17 cellular contexts compared by ENCODE assay signal in genomic region chr1:154864189-154864985, GRCh38. TPM values are rescaled to one million over a fixed set of nuclear protein-coding genes. Genes with fewer than 3 reads are reported as not detected.
DNase-seq lines count a peak whose midpoint lies in the region; ATAC-seq, FAIRE-seq and TF ChIP-seq lines count a peak whose summit lies in the region.
"Had no signal": no experiment of that assay in that cellular context is flagged by ENCODE, and none has a peak within 500 bp of the region (broad histone marks: within the 10 kb centered on the region; RNA-seq: fewer than 3 reads in every experiment).

No MANE protein-coding gene starts in this region.

- no peaks in the 10 kb centered on the region for H3K36me3 Mint-ChIP-seq in glutamatergic neuron (ENCODE audit: unreplicated experiment)
- H3K36me3 Mint-ChIP-seq: activated naive CD8-positive, alpha-beta T cell; CD4-positive, CD25-positive, alpha-beta regulatory T cell had no signal

- no peak for TF ChIP-seq EP300 in GM12878 (IDR thresholded peaks at IDR 0.05; ENCODE audit: borderline replicate concordance in 1 of 2, control insufficient read depth in 1 of 2, low read depth in 2 of 2, low read length in 2 of 2)

- TF ChIP-seq RAD21 in GM12878 (IDR thresholded peaks at IDR 0.05; ENCODE audit: insufficient read depth, low read depth, low read length) = no peak

- H3K4me2 ChIP-seq in GM12878 (ENCODE audit: control insufficient read depth, insufficient read depth) = peak overlapping the region; percentile 96

- peak; percentile 71 for FAIRE-seq in GM18507 (lab: Jason Lieb, UNC)
- FAIRE-seq in GM12878 (lab: Jason Lieb, UNC) = peak; percentile 56
- FAIRE-seq: bronchial epithelial cell had no signal

- H3K4me3 ChIP-seq in GM12878 (peak overlapping the region; percentile 49; the same call in 1 of the 2 replicates), skeletal muscle tissue (ENCODE audit: low read length in 3 of 3) (peak overlapping the region in 1 of 3 donors; percentile 38)
- H3K4me3 ChIP-seq: spleen, transverse colon had no signal

- H3K9me3 ChIP-seq in GM12878 (replicated peaks; ENCODE audit: control insufficient read depth, insufficient read depth, low read length) (no peaks in the 10 kb centered on the region), skeletal muscle tissue (ENCODE audit: control insufficient read depth in 3 of 3, low read length in 3 of 3) (no peaks in the 10 kb centered on the region)
- H3K9me3 ChIP-seq: spleen, transverse colon had no signal

- 31% methylated on average over 8 of the region's 8 CpGs for WGBS in GM12878 (ENCODE audit: insufficient coverage, insufficient replicate concordance, low lambda C conversion rate, missing lambda C conversion rate)

- SMC1A ChIA-PET in GM12878 (lab: Charles Lee; ENCODE audit: uncharacterized antibody, unreplicated experiment) = interaction anchor here (0.9 to 7.8 kb wide), 16 partner anchors 6 to 116 kb away, joined by 3 to 101 read pairs (median 11); no protein-coding TSS in a partner anchor

- no peak for TF ChIP-seq POLR2A in GM12878 (IDR thresholded peaks at IDR 0.05; ENCODE audit: low read depth, low read length)

- no peak for TF ChIP-seq CTCF in GM12878 (IDR thresholded peaks at IDR 0.05 in 2 of 3, conservative IDR thresholded peaks at IDR 0.05 in 1 of 3; ENCODE audit: control insufficient read depth in 2 of 3, extremely low read depth in 1 of 3, insufficient read depth in 1 of 3, low read depth in 3 of 3, low read length in 3 of 3)
- no peak for TF ChIP-seq CTCF in glutamatergic neuron (IDR thresholded peaks at IDR 0.05; ENCODE audit: partially characterized antibody, unreplicated experiment)

- peaks cover 67% of the 10 kb centered on the region for H3K79me2 ChIP-seq in GM12878 (ENCODE audit: control insufficient read depth, insufficient read depth, low read length)

- in situ Hi-C loops in GM12878 (cut with MboI) = no loop called here

- no peaks in the 10 kb centered on the region for H3K9me3 Mint-ChIP-seq in glutamatergic neuron (ENCODE audit: unreplicated experiment)
- H3K9me3 Mint-ChIP-seq: HFFc6 had no signal

- H3K27me3 ChIP-seq in GM12878 (replicated peaks in 1 of 2; ENCODE audit: control insufficient read depth in 2 of 2, insufficient read depth in 2 of 2, low read length in 1 of 2) = no peaks in the 10 kb centered on the region
- no peaks in the 10 kb centered on the region for H3K27me3 ChIP-seq in skeletal muscle tissue (ENCODE audit: control insufficient read depth in 3 of 3, insufficient read depth in 3 of 3, low read length in 3 of 3)
- H3K27me3 ChIP-seq: dorsolateral prefrontal cortex had no signal

- peaks cover 12% of the 10 kb centered on the region for H3K27me3 Mint-ChIP-seq in glutamatergic neuron (ENCODE audit: unreplicated experiment)

- ATAC-seq in GM12878 = 0 out of 3 replicates have a peak, but pooled peaks have one; percentile 0
- no peak for ATAC-seq in GM18873 (IDR thresholded peaks at IDR 0.05; ENCODE audit: low FRiP score, unreplicated experiment)

- peak overlapping the region; percentile 79 for H3K27ac ChIP-seq in GM12878 (ENCODE audit: control insufficient read depth, insufficient read depth)
- H3K27ac ChIP-seq in skeletal muscle tissue (ENCODE audit: low read depth, low read length) = peak overlapping the region; percentile 97
- H3K27ac ChIP-seq: spleen had no signal

- H3K9ac ChIP-seq in GM12878 (ENCODE audit: control insufficient read depth, insufficient read depth, low read length) (peak overlapping the region; percentile 68), skeletal muscle tissue (ENCODE audit: low read depth in 1 of 3, low read length in 3 of 3) (peak overlapping the region in 2 of 3 donors; percentile 57 to 91)

- H3K4me3 Mint-ChIP-seq in glutamatergic neuron (ENCODE audit: unreplicated experiment) = no peak overlapping the region
- H3K4me3 Mint-ChIP-seq: activated naive CD8-positive, alpha-beta T cell; CD4-positive, CD25-positive, alpha-beta regulatory T cell; HFFc6 had no signal

- H3K36me3 ChIP-seq in GM12878 (ENCODE audit: control insufficient read depth in 2 of 2, insufficient read depth in 2 of 2, low read length in 1 of 2) (no peaks in the 10 kb centered on the region), skeletal muscle tissue (ENCODE audit: control insufficient read depth in 3 of 3, insufficient read depth in 3 of 3, low read length in 3 of 3) (no peaks in the 10 kb centered on the region)
- H3K36me3 ChIP-seq: spleen, transverse colon had no signal

- no peaks in the 10 kb centered on the region for H4K20me1 ChIP-seq in GM12878 (ENCODE audit: control insufficient read depth, insufficient read depth)

- POLR2A ChIA-PET in GM12878 (lab: Charles Lee) = interaction anchor here (1.2 to 11.9 kb wide), 5 partner anchors 6 to 76 kb away, joined by 7 to 204 read pairs (median 60); partner anchors contain the start of gene KCNN3

- DNase-seq in GM18507 (ENCODE audit: extremely low spot score, insufficient read length, low read depth) (no peak), NAMALWA (ENCODE audit: low spot score) (peak; percentile 76), GM12878 (ENCODE audit: low read depth, low spot score) (no peak), glutamatergic neuron (no peak)
- DNase-seq in activated effector memory CD4-positive, alpha-beta T cell treated with anti-CD3 and anti-CD28 coated beads, Interleukin-2, amount 50 U/mL, for 16 hours = no peak
- DNase-seq: activated T-cell treated with anti-CD3 and anti-CD28 coated beads for 4 hours, dorsolateral prefrontal cortex, NCI-H187, NCI-H446, spleen had no signal

- intact Hi-C loops in GM12878 (cut with micrococcal nuclease; ENCODE audit: unreplicated experiment) = no loop called here

- RAD21 ChIA-PET in GM12878 (lab: Charles Lee; ENCODE audit: unreplicated experiment) = interaction anchor here (0.9 to 15.4 kb wide), 12 partner anchors 6 to 195 kb away, joined by 4 to 254 read pairs (median 22); partner anchors contain the start of gene KCNN3

- peaks cover 82% of the 10 kb centered on the region for H3K4me1 ChIP-seq in GM12878 (ENCODE audit: control insufficient read depth, insufficient read depth, low read length)
- peaks cover 84 to 90% (median 84%) of the 10 kb centered on the region in 3 donors for H3K4me1 ChIP-seq in skeletal muscle tissue (ENCODE audit: control insufficient read depth in 3 of 3, insufficient read depth in 3 of 3, low read length in 3 of 3)

- CTCF ChIA-PET in GM12878 (lab: Yijun Ruan, JAX) = interaction anchor here (1.0 to 6.2 kb wide), 9 partner anchors 10 to 305 kb away, joined by 3 to 35 read pairs (median 5); no protein-coding TSS in a partner anchor

- BruUV-seq in GM12878 (replicated peaks; lab: Mats Ljungman, UMichigan) = TSS peak; percentile 57

- H2AFZ ChIP-seq in GM12878 (ENCODE audit: control insufficient read depth, low read depth, low read length) = peak overlapping the region; percentile 81

- H3K4me1 Mint-ChIP-seq in glutamatergic neuron (ENCODE audit: low read depth, unreplicated experiment) = peaks cover 61% of the 10 kb centered on the region

- no peak overlapping the region for H3K27ac Mint-ChIP-seq in glutamatergic neuron (ENCODE audit: unreplicated experiment)
- H3K27ac Mint-ChIP-seq: activated naive CD8-positive, alpha-beta T cell; HFFc6 had no signal

TF ChIP-seq in GM12878, 131 proteins besides CTCF, POLR2A, EP300 and RAD21 (continues in another document):
- no peak for TF ChIP-seq NR2F1 (conservative IDR thresholded peaks at IDR 0.05)
- peak; percentile 31; the same call in 1 of the 2 replicates for TF ChIP-seq SPI1 (IDR thresholded peaks at IDR 0.05; ENCODE audit: borderline replicate concordance, insufficient read depth, low read depth, low read length)
- TF ChIP-seq KAT2A (conservative IDR thresholded peaks at IDR 0.05; ENCODE audit: control insufficient read depth, low read depth, low read length) = no peak
- no peak for TF ChIP-seq YBX1 (IDR thresholded peaks at IDR 0.05)
- TF ChIP-seq ESRRA (IDR thresholded peaks at IDR 0.05; ENCODE audit: low read length) = no peak
- no peak for TF ChIP-seq MLLT1 (IDR thresholded peaks at IDR 0.05)
- TF ChIP-seq RBBP5 (conservative IDR thresholded peaks at IDR 0.05) = no peak
- 0 out of 2 replicates have a peak, but pooled peaks have one; percentile 13 for TF ChIP-seq ZNF207 (IDR thresholded peaks at IDR 0.05; ENCODE audit: borderline replicate concordance)

RNA-seq across cellular contexts. Expression of gene KCNN3, which starts 5.7 kb away (rescaled TPM):
- 53.8 and 54.8 TPM in 2 replicates for total RNA-seq in GM12878 (2013; cell fraction: nucleolus; rRNA removed)
- total RNA-seq in GM12878 (2014; rRNA removed) (13.2 and 15.8 TPM in 2 replicates), GM12878 (2014; rRNA removed; fragmentation: Illumina TruSeq; extraction: Trizol) (9.9 and 11.8 TPM in 2 replicates), GM12878 (2021) (15.3 and 17.3 TPM in 2 replicates), skeletal muscle tissue (3.7 TPM), glutamatergic neuron (ENCODE audit: unreplicated experiment) (3.8 TPM)
- 9.5 TPM for polyA plus RNA-seq in GM12878 (2011; ENCODE audit: low read depth)
- polyA plus RNA-seq in GM12878 (2011; rRNA removed) (13.5 and 17.4 TPM in 2 replicates), GM12878 (2014; fragmentation: Illumina TruSeq; extraction: Trizol) (10.9 and 14.1 TPM in 2 replicates), GM12878 (2014; fragmentation: Nextera tagmentation; extraction: Ambion mirVana) (1 to 10 TPM; 3.5 to 6.4 TPM), GM12878 (2014; rRNA removed) (13.6 and 13.8 TPM in 2 replicates), GM12878 (2016; fragmentation: Nextera tagmentation; extraction: Ambion mirVana) (10 to 100 TPM; 25.8 to 26.4 TPM)
- 24.6 and 29.9 TPM in 2 replicates for polyA plus RNA-seq in GM12878 (2011; cell fraction: cytosol; rRNA removed)
- 21.5 and 27.0 TPM in 2 replicates for polyA plus RNA-seq in GM12878 (2011; cell fraction: nucleus; rRNA removed)
- 13.6 and 19.7 TPM in 2 replicates for polyA plus RNA-seq in GM12878 (2012)
- 59.0 and 61.8 TPM in 2 replicates for polyA minus RNA-seq in GM12878 (2011; rRNA and poly(A)+ RNA removed)
- 11.6 and 12.3 TPM in 2 replicates for polyA minus RNA-seq in GM12878 (2011; cell fraction: cytosol; rRNA and poly(A)+ RNA removed)
- 16.3 and 26.8 TPM in 2 replicates for polyA minus RNA-seq in GM12878 (2011; cell fraction: nucleus; rRNA and poly(A)+ RNA removed)
- total RNA-seq: HFFc6 had no signal
- polyA plus RNA-seq: CD4-positive, CD25-positive, alpha-beta regulatory T cell had no signal
